ENCODE assay signal across 8 cellular contexts in genomic region chr5:135551593-135552447, GRCh38. TPM values are rescaled to one million over a fixed set of nuclear protein-coding genes. Genes with fewer than 3 reads are reported as not detected.
DNase-seq lines count a peak whose midpoint lies in the region; ATAC-seq and TF ChIP-seq lines count a peak whose summit lies in the region.

No MANE protein-coding gene starts in this region.

- H3K36me3 ChIP-seq in CD8-positive, alpha-beta memory T cell (ENCODE audit: insufficient read depth, low read length), result no peaks in the 10 kb centered on the region
- no peaks in the 10 kb centered on the region for H3K36me3 ChIP-seq in adrenal gland (replicated peaks in 1 of 2)

- H3K4me3 Mint-ChIP-seq in CD8-positive, alpha-beta memory T cell, result no peak overlapping the region

- TF ChIP-seq CTCF in adrenal gland (IDR thresholded peaks at IDR 0.05), result peak; percentile 85 to 90 (median 88)

- no peaks in the 10 kb centered on the region for H3K27me3 ChIP-seq in CD8-positive, alpha-beta memory T cell (ENCODE audit: insufficient read depth, low read length, poor library complexity, severe bottlenecking)
- H3K27me3 ChIP-seq in adrenal gland, result peaks cover 23% of the 10 kb centered on the region

- peaks cover 33 to 78% of the 10 kb centered on the region in 2 donors for H3K27me3 Mint-ChIP-seq in CD8-positive, alpha-beta memory T cell

- CTCF ChIA-PET in CD8-positive, alpha-beta memory T cell (lab: Charles Lee), result interaction anchor here (0.7 to 7.0 kb wide), 11 partner anchors 9 to 94 kb away, joined by 3 to 47 read pairs (median 4); no protein-coding TSS in a partner anchor

- no peak for TF ChIP-seq POLR2A in adrenal gland (IDR thresholded peaks at IDR 0.05)

- peaks cover 0 to 2% (median 0%) of the 10 kb centered on the region in 3 donors for H3K4me1 Mint-ChIP-seq in CD8-positive, alpha-beta memory T cell

- DNase-seq in CD8-positive, alpha-beta memory T cell, result peak; percentile 16 to 55 (median 19)
- DNase-seq in M059J (ENCODE audit: low read depth) (peak; percentile 65), SK-N-DZ (ENCODE audit: low spot score) (peak; percentile 76), adrenal gland (peak; percentile 69 to 91 (median 77)), left ventricle myocardium superior (peak; percentile 60), sciatic nerve (ENCODE audit: low spot score) (peak; percentile 79)

- no peaks in the 10 kb centered on the region for H3K9me3 ChIP-seq in CD8-positive, alpha-beta memory T cell (ENCODE audit: low read length)
- no peaks in the 10 kb centered on the region for H3K9me3 ChIP-seq in adrenal gland (replicated peaks in 1 of 3)

- no peaks in the 10 kb centered on the region for H3K9me3 Mint-ChIP-seq in CD8-positive, alpha-beta memory T cell

- ATAC-seq in GM21360 (IDR thresholded peaks at IDR 0.05; ENCODE audit: unreplicated experiment), result peak; percentile 70
- peak; percentile 83 for ATAC-seq in left ventricle myocardium superior
- ATAC-seq in sciatic nerve, result peak; percentile 80
- ATAC-seq in HG03196 (IDR thresholded peaks at IDR 0.05; ENCODE audit: unreplicated experiment), result no peak

- H3K4me3 ChIP-seq in CD8-positive, alpha-beta memory T cell (ENCODE audit: low read length), result no peak overlapping the region
- no peak overlapping the region for H3K4me3 ChIP-seq in adrenal gland

- WGBS in adrenal gland, 4 donors, result 32 to 36% (median 34%) methylated on average over 15 of the region's 15 CpGs

- no peaks in the 10 kb centered on the region for H3K36me3 Mint-ChIP-seq in CD8-positive, alpha-beta memory T cell

- no peak overlapping the region for H3K27ac Mint-ChIP-seq in CD8-positive, alpha-beta memory T cell

- intact Hi-C loops in adrenal gland (cut with DNase I), result loop anchor here (2.0 to 5.0 kb wide), 3 partner anchors 85 to 280 kb away; partner anchors contain the start of gene SLC25A48 (in 1 of the 2)
- intact Hi-C loops in left ventricle myocardium superior (cut with micrococcal nuclease), result loop anchor here (5.0 kb wide), 1 partner anchor 85 kb away; no protein-coding TSS in a partner anchor
- intact Hi-C loops in sciatic nerve (cut with DNase I), result loop anchor here (5.0 kb wide), 1 partner anchor 85 kb away; no protein-coding TSS in a partner anchor

- no peak overlapping the region for H3K27ac ChIP-seq in CD8-positive, alpha-beta memory T cell (ENCODE audit: low read depth, low read length)
- H3K27ac ChIP-seq in adrenal gland, result no peak overlapping the region

- no peaks in the 10 kb centered on the region for H3K4me1 ChIP-seq in CD8-positive, alpha-beta memory T cell (ENCODE audit: insufficient read depth, low read length)
- H3K4me1 ChIP-seq in adrenal gland (replicated peaks in 1 of 2), result no peaks in the 10 kb centered on the region

- POLR2A ChIA-PET in CD8-positive, alpha-beta memory T cell (lab: Charles Lee), result no interaction called here

RNA-seq across cellular contexts. Expression of gene NEUROG1, which starts 16.1 kb away (rescaled TPM):
- total RNA-seq in CD8-positive, alpha-beta memory T cell, result not detected
- polyA plus RNA-seq in CD8-positive, alpha-beta memory T cell, result not detected
- not detected in 2 replicates for total RNA-seq in M059J (2014; rRNA removed; shearing (Covaris generic))
- 0.66 and 0.77 TPM in 2 replicates for polyA plus RNA-seq in SK-N-DZ (2014; cell fraction: cytosol; rRNA removed)
- polyA plus RNA-seq in SK-N-DZ (2014; cell fraction: nucleus; rRNA removed), result 0.53 and 0.64 TPM in 2 replicates
- not detected for total RNA-seq in adrenal gland
- not detected for polyA plus RNA-seq in adrenal gland
- not detected for total RNA-seq in left ventricle myocardium superior
- total RNA-seq in sciatic nerve, result not detected

RNA-seq across cellular contexts. Expression of gene CXCL14, which starts 27.0 kb away (rescaled TPM):
- total RNA-seq in CD8-positive, alpha-beta memory T cell, result not detected
- not detected for polyA plus RNA-seq in CD8-positive, alpha-beta memory T cell
- total RNA-seq in M059J (2014; rRNA removed; shearing (Covaris generic)), result 0.62 TPM in 1 of 2 replicates, not detected in the other
- polyA plus RNA-seq in SK-N-DZ (2014; cell fraction: cytosol; rRNA removed), result not detected in 2 replicates
- polyA plus RNA-seq in SK-N-DZ (2014; cell fraction: nucleus; rRNA removed), result not detected in 2 replicates
- total RNA-seq in adrenal gland, result 1 to 10 TPM; 1.3 to 3.6 (median 2.0) TPM
- polyA plus RNA-seq in adrenal gland, result 10 to 100 TPM in 1 of 3 donors, 1 to 10 TPM in 2; 1.2 to 30.0 (median 7.6) TPM
- 1.3 TPM for total RNA-seq in left ventricle myocardium superior
- total RNA-seq in sciatic nerve, result 184 TPM

Comparison
In these comparisons a context has a peak if more than half of its experiments do, and no peak if none do; other contexts are left out.
1. DNase-seq: peak in every context shown above with its lines; median percentile 79 in sciatic nerve; 77 in adrenal gland; 76 in SK-N-DZ; 65 in M059J; 60 in left ventricle myocardium superior; 19 in CD8-positive, alpha-beta memory T cell.
2. RNA of gene CXCL14, which starts 27.0 kb away (total RNA-seq): 184 TPM in sciatic nerve (single experiment); 1.3 to 3.6 TPM in adrenal gland, 1.3 TPM in left ventricle myocardium superior (single experiment), 0.62 TPM in M059J and not detected in CD8-positive, alpha-beta memory T cell; every median in the first group is over 10 times any median in the second.